In genomic region chr6:53349209-53349693, GRCh38 we compare ENCODE assay signal across 7 cellular contexts. TPM values are rescaled to one million over a fixed set of nuclear protein-coding genes. Genes with fewer than 3 reads are reported as not detected.
DNase-seq lines count a peak whose midpoint lies in the region; ATAC-seq, FAIRE-seq and TF ChIP-seq lines count a peak whose summit lies in the region.

No MANE protein-coding gene starts in this region.

- peaks cover 0 to 3% of the 10 kb centered on the region in 2 experiments; a peak in 1 of 3 replicates for H3K36me3 ChIP-seq in HEK293 (ENCODE audit: control insufficient read depth in 2 of 2, insufficient read depth in 1 of 2, low read length in 2 of 2)
- no peaks in the 10 kb centered on the region for H3K36me3 ChIP-seq in hepatocyte (replicated peaks; ENCODE audit: insufficient read depth, low read depth)

- peak overlapping the region; percentile 86 for H3K27ac ChIP-seq in HEK293 (ENCODE audit: extremely low read depth, low read depth, low read length)
- H3K27ac ChIP-seq in hepatocyte = peak overlapping the region; percentile 96

- no peak for ATAC-seq in stimulated activated effector memory CD8-positive, alpha-beta T cell treated with anti-CD3 and anti-CD28 coated beads, Interleukin-12 subunit alpha, Interleukin-12 subunit beta, amount 100 ng/mL, for 72 hours

- POLR2A ChIA-PET in HEK293 (lab: Yijun Ruan, JAX) = interaction anchor here (1.4 to 3.3 kb wide), 2 partner anchors 8 to 10 kb away, joined by 3 to 30 read pairs; no protein-coding TSS in a partner anchor

- H3K9me3 ChIP-seq in HEK293 (ENCODE audit: control insufficient read depth, insufficient read depth, low read depth, low read length) (no peaks in the 10 kb centered on the region), hepatocyte (ENCODE audit: low read depth) (no peaks in the 10 kb centered on the region)

- peak overlapping the region; percentile 63 for H2AFZ ChIP-seq in hepatocyte

- H4K20me1 ChIP-seq in hepatocyte (ENCODE audit: insufficient read depth, poor library complexity, severe bottlenecking) = peaks cover 35% of the 10 kb centered on the region

- H3K4me3 ChIP-seq in HEK293 (ENCODE audit: low read depth, low read length) (peak overlapping the region; percentile 90), WI38 (ENCODE audit: low read depth, low read length) (peak overlapping the region; percentile 84), hepatocyte (peak overlapping the region; percentile 23)

- H3K4me1 Mint-ChIP-seq in stimulated activated effector memory CD8-positive, alpha-beta T cell treated with anti-CD3 and anti-CD28 coated beads, Interleukin-12 subunit alpha, Interleukin-12 subunit beta, amount 100 ng/mL, for 72 hours = peaks cover 29% of the 10 kb centered on the region

- DNase-seq in hepatocyte (ENCODE audit: low spot score) (no peak), NAMALWA (ENCODE audit: low spot score) (no peak), D721Med (ENCODE audit: insufficient read length, low spot score) (no peak), HT-29 (ENCODE audit: low spot score) (no peak)
- DNase-seq in stimulated activated effector memory CD8-positive, alpha-beta T cell treated with anti-CD3 and anti-CD28 coated beads, Interleukin-12 subunit alpha, Interleukin-12 subunit beta, amount 100 ng/mL, for 72 hours (ENCODE audit: low spot score in 2 of 2) = no peak

- H3K4me2 ChIP-seq in hepatocyte = peak overlapping the region; percentile 92

- H3K9me3 Mint-ChIP-seq in stimulated activated effector memory CD8-positive, alpha-beta T cell treated with anti-CD3 and anti-CD28 coated beads, Interleukin-12 subunit alpha, Interleukin-12 subunit beta, amount 100 ng/mL, for 72 hours = no peaks in the 10 kb centered on the region

- CTCF ChIA-PET in HEK293 (lab: Yijun Ruan, JAX) = interaction anchor here (0.9 to 1.1 kb wide), 4 partner anchors 21 to 135 kb away, joined by 3 read pairs; no protein-coding TSS in a partner anchor

- peaks cover 36% of the 10 kb centered on the region for H3K79me2 ChIP-seq in hepatocyte

- no peak for FAIRE-seq in D721Med (lab: Jason Lieb, UNC)

- peak overlapping the region; percentile 90 for H3K27ac Mint-ChIP-seq in stimulated activated effector memory CD8-positive, alpha-beta T cell treated with anti-CD3 and anti-CD28 coated beads, Interleukin-12 subunit alpha, Interleukin-12 subunit beta, amount 100 ng/mL, for 72 hours

- H3K27me3 ChIP-seq in hepatocyte = no peaks in the 10 kb centered on the region

- H3K36me3 Mint-ChIP-seq in stimulated activated effector memory CD8-positive, alpha-beta T cell treated with anti-CD3 and anti-CD28 coated beads, Interleukin-12 subunit alpha, Interleukin-12 subunit beta, amount 100 ng/mL, for 72 hours = peaks cover 20% of the 10 kb centered on the region

- TF ChIP-seq CTCF in HEK293 (tag by site-specific recombination; IDR thresholded peaks at IDR 0.05) (no peak), WI38 (IDR thresholded peaks at IDR 0.05; ENCODE audit: low read depth, low read length) (no peak), hepatocyte (IDR thresholded peaks at IDR 0.05; ENCODE audit: poor library complexity) (no peak), D721Med (IDR thresholded peaks at IDR 0.05; ENCODE audit: insufficient read depth, missing control alignments) (no peak)

- H3K9me2 ChIP-seq in hepatocyte (replicated peaks; ENCODE audit: insufficient read depth) = no peaks in the 10 kb centered on the region

- peak overlapping the region; percentile 84 for H3K4me3 Mint-ChIP-seq in stimulated activated effector memory CD8-positive, alpha-beta T cell treated with anti-CD3 and anti-CD28 coated beads, Interleukin-12 subunit alpha, Interleukin-12 subunit beta, amount 100 ng/mL, for 72 hours

- H3K4me1 ChIP-seq in HEK293 (ENCODE audit: control insufficient read depth, insufficient read depth, low read length) (peaks cover 6% of the 10 kb centered on the region), hepatocyte (ENCODE audit: insufficient read depth) (peaks cover 8% of the 10 kb centered on the region)

- WGBS in hepatocyte (ENCODE audit: low lambda C conversion rate, missing lambda C conversion rate) = 5% methylated on average over 15 of the region's 15 CpGs

TF ChIP-seq in HEK293, 187 proteins besides CTCF, POLR2A, EP300 and RAD21 (continues in another document):
- TF ChIP-seq ZNF274 (IDR thresholded peaks at IDR 0.05; ENCODE audit: low read length) (no peak), ZNF274 (tag by site-specific recombination; IDR thresholded peaks at IDR 0.05; ENCODE audit: borderline replicate concordance) (no peak), ZNF510 (tag by site-specific recombination; IDR thresholded peaks at IDR 0.05; ENCODE audit: insufficient replicate concordance) (peak; percentile 6), ZNF239 (tag by site-specific recombination; IDR thresholded peaks at IDR 0.05) (no peak), ZNF658 (tag by site-specific recombination; IDR thresholded peaks at IDR 0.05) (no peak), ZNF585B (tag by site-specific recombination; IDR thresholded peaks at IDR 0.05) (no peak), ZNF335 (tag by site-specific recombination; conservative IDR thresholded peaks at IDR 0.05) (peak; percentile 71), GLI2 (tag by site-specific recombination; IDR thresholded peaks at IDR 0.05; ENCODE audit: borderline replicate concordance, low read depth) (no peak), ZNF311 (tag by site-specific recombination; IDR thresholded peaks at IDR 0.05; ENCODE audit: borderline replicate concordance) (no peak), ZNF366 (tag by site-specific recombination; conservative IDR thresholded peaks at IDR 0.05) (no peak; the same call in 1 of the 2 replicates), ZBTB17 (tag by site-specific recombination; IDR thresholded peaks at IDR 0.05) (0 out of 2 replicates have a peak, but pooled peaks have one; percentile 76), ZNF792 (tag by site-specific recombination; IDR thresholded peaks at IDR 0.05) (no peak)
- TF ChIP-seq, protein P1, sequence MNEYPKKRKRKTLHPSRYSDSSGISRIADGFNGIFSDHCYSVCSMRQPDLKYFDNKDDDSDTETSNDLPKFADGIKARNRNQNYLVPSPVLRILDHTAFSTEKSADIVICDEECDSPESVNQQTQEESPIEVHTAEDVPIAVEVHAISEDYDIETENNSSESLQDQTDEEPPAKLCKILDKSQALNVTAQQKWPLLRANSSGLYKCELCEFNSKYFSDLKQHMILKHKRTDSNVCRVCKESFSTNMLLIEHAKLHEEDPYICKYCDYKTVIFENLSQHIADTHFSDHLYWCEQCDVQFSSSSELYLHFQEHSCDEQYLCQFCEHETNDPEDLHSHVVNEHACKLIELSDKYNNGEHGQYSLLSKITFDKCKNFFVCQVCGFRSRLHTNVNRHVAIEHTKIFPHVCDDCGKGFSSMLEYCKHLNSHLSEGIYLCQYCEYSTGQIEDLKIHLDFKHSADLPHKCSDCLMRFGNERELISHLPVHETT (tag by site-specific recombination; IDR thresholded peaks at IDR 0.05) = 0 out of 2 replicates have a peak, but pooled peaks have one; percentile 5
- TF ChIP-seq, protein P2, sequence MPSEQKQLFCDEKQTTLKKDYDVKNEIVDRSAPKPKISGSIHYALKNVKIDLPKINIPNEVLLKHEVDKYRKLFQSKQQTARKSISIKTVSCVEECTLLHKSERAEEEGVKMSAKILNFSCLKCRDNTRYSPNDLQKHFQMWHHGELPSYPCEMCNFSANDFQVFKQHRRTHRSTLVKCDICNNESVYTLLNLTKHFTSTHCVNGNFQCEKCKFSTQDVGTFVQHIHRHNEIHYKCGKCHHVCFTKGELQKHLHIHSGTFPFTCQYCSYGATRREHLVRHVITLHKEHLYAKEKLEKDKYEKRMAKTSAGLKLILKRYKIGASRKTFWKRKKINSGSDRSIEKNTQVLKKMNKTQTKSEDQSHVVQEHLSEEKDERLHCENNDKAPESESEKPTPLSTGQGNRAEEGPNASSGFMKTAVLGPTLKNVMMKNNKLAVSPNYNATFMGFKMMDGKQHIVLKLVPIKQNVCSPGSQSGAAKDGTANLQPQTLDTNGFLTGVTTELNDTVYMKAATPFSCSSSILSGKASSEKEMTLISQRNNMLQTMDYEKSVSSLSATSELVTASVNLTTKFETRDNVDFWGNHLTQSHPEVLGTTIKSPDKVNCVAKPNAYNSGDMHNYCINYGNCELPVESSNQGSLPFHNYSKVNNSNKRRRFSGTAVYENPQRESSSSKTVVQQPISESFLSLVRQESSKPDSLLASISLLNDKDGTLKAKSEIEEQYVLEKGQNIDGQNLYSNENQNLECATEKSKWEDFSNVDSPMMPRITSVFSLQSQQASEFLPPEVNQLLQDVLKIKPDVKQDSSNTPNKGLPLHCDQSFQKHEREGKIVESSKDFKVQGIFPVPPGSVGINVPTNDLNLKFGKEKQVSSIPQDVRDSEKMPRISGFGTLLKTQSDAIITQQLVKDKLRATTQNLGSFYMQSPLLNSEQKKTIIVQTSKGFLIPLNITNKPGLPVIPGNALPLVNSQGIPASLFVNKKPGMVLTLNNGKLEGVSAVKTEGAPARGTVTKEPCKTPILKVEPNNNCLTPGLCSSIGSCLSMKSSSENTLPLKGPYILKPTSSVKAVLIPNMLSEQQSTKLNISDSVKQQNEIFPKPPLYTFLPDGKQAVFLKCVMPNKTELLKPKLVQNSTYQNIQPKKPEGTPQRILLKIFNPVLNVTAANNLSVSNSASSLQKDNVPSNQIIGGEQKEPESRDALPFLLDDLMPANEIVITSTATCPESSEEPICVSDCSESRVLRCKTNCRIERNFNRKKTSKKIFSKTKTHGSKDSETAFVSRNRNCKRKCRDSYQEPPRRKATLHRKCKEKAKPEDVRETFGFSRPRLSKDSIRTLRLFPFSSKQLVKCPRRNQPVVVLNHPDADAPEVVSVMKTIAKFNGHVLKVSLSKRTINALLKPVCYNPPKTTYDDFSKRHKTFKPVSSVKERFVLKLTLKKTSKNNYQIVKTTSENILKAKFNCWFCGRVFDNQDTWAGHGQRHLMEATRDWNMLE (tag by site-specific recombination; conservative IDR thresholded peaks at IDR 0.05; ENCODE audit: low read depth) = 0 out of 2 replicates have a peak, but pooled peaks have one; percentile 5

RNA-seq across cellular contexts. Expression of gene ELOVL5, which starts 0.5 kb away (rescaled TPM):
- 144 and 158 TPM in 2 replicates for total RNA-seq in hepatocyte
- 156 and 164 TPM in 2 replicates for polyA plus RNA-seq in hepatocyte
- not detected in 2 replicates for total RNA-seq in HT-29 (2014; rRNA removed; shearing (Covaris generic))

Comparison
In these comparisons a context has a peak if more than half of its experiments do, and no peak if none do; other contexts are left out.
1. H3K4me3 ChIP-seq: peak in every context shown above with its lines; median percentile 90 in HEK293; 84 in WI38; 23 in hepatocyte.
2. RNA of gene ELOVL5, which starts 0.5 kb away (total RNA-seq): 144 to 158 TPM in hepatocyte; not detected in HT-29; every median in the first group is over 100 times any median in the second.